16 cellular contexts compared by ENCODE assay signal in genomic region chr3:158108596-158108995, GRCh38. TPM values are rescaled to one million over a fixed set of nuclear protein-coding genes. Genes with fewer than 3 reads are reported as not detected.
A peak's percentile ranks its signal among the peaks of the same experiment; 100 is the strongest.
DNase-seq lines count a peak whose midpoint lies in the region; ATAC-seq, FAIRE-seq and TF ChIP-seq lines count a peak whose summit lies in the region.
"Had no signal": no experiment of that assay in that cellular context is flagged by ENCODE, and none has a peak within 500 bp of the region (broad histone marks: within the 10 kb centered on the region; RNA-seq: fewer than 3 reads in every experiment).

No MANE protein-coding gene starts in this region.

- TF ChIP-seq CTCF in HepG2 (CRISPR knock-in tag; IDR thresholded peaks at IDR 0.05) = no peak
- TF ChIP-seq CTCF in right lobe of liver (IDR thresholded peaks at IDR 0.05) = no peak
- TF ChIP-seq CTCF in K562 (IDR thresholded peaks at IDR 0.05 in 2 of 3, conservative IDR thresholded peaks at IDR 0.05 in 1 of 3; ENCODE audit: insufficient read depth in 2 of 3, low read depth in 1 of 3, low read length in 3 of 3) = no peak

- no peak overlapping the region for H3K27ac ChIP-seq in HepG2 (ENCODE audit: extremely low read length, insufficient read depth, low read length)
- no peak overlapping the region for H3K27ac ChIP-seq in right lobe of liver
- H3K27ac ChIP-seq in K562 (ENCODE audit: extremely low read depth, low read depth, low read length) = no peak overlapping the region
- H3K27ac ChIP-seq in SJCRH30 = no peak overlapping the region
- H3K27ac ChIP-seq in effector memory CD4-positive, alpha-beta T cell (ENCODE audit: insufficient read depth, low read length, poor library complexity, severe bottlenecking) = no peak overlapping the region
- H3K27ac ChIP-seq: upper lobe of right lung had no signal

- no peak for DNase-seq in HepG2 (ENCODE audit: low spot score)
- DNase-seq in right lobe of liver = no peak
- DNase-seq in NAMALWA (ENCODE audit: low spot score) = peak; percentile 27
- DNase-seq in K562 (ENCODE audit: extremely low read depth in 1 of 4, low spot score in 3 of 4) = no peak
- no peak for DNase-seq in NCI-H2171 (lab: John Stamatoyannopoulos, UW)
- DNase-seq in posterior cingulate gyrus = no peak
- no peak for DNase-seq in SJCRH30
- DNase-seq in effector memory CD4-positive, alpha-beta T cell = no peak
- DNase-seq: amniotic stem cell; heart right ventricle; NCI-H1930; NCI-H774; Right ventricle myocardium superior; stimulated activated CD4-positive, alpha-beta T cell treated with anti-CD3 and anti-CD28 coated beads, Interleukin-2, amount 100 ng/mL, for 24 hours; upper lobe of right lung had no signal

- no peak overlapping the region for H2AFZ ChIP-seq in HepG2 (ENCODE audit: low read length)
- H2AFZ ChIP-seq in K562 (ENCODE audit: low read depth, low read length) = peak overlapping the region; percentile 96; the same call in 1 of the 2 replicates

- TF ChIP-seq EP300 in HepG2 (IDR thresholded peaks at IDR 0.05; ENCODE audit: low read depth in 2 of 2, low read length in 2 of 2) (no peak), HepG2 (CRISPR knock-in tag; IDR thresholded peaks at IDR 0.05; ENCODE audit: borderline replicate concordance) (no peak), K562 (IDR thresholded peaks at IDR 0.05; ENCODE audit: low read length) (no peak)

- H3K4me2 ChIP-seq in HepG2 (ENCODE audit: low read depth, low read length) (no peak overlapping the region; the same call in 1 of the 2 replicates), K562 (ENCODE audit: insufficient read depth, low read length) (no peak overlapping the region)

- POLR2A ChIA-PET in HepG2 (lab: Yijun Ruan, JAX) (no interaction called here), K562 (lab: Yijun Ruan, JAX) (interaction anchor here (0.6 to 2.7 kb wide), 2 partner anchors 10 to 20 kb away, joined by 5 to 20 read pairs; no protein-coding TSS in a partner anchor)

- H3K27me3 ChIP-seq in HepG2 (ENCODE audit: control insufficient read depth in 1 of 2, insufficient read depth in 2 of 2, low read length in 2 of 2) (peaks cover 10 to 50% of the 10 kb centered on the region in 2 experiments), right lobe of liver (peaks cover 2 to 25% of the 10 kb centered on the region in 2 donors), K562 (ENCODE audit: control insufficient read depth in 2 of 2, insufficient read depth in 2 of 2, low read length in 2 of 2) (no peaks in the 10 kb centered on the region), SJCRH30 (no peaks in the 10 kb centered on the region)
- peaks cover 52% of the 10 kb centered on the region for H3K27me3 ChIP-seq in effector memory CD4-positive, alpha-beta T cell (replicated peaks; ENCODE audit: control insufficient read depth, insufficient read depth, low read length, poor library complexity, severe bottlenecking)

- no peak for ATAC-seq in HepG2
- ATAC-seq in right lobe of liver = no peak
- ATAC-seq in K562 = no peak
- ATAC-seq: heart right ventricle, upper lobe of right lung had no signal

- FAIRE-seq in HepG2 (lab: Jason Lieb, UNC) (no peak), K562 (lab: Jason Lieb, UNC) (peak; percentile 29)
- FAIRE-seq: G401.6 had no signal

- H3K9ac ChIP-seq in HepG2 (ENCODE audit: insufficient read depth, low read depth, low read length) (no peak overlapping the region), K562 (ENCODE audit: insufficient read depth in 1 of 2, low read depth in 2 of 2, low read length in 2 of 2) (no peak overlapping the region)

- H3K79me2 ChIP-seq in HepG2 (ENCODE audit: insufficient read depth, low read length) = peaks cover 24% of the 10 kb centered on the region
- peaks cover 45% of the 10 kb centered on the region for H3K79me2 ChIP-seq in K562 (ENCODE audit: control insufficient read depth, insufficient read depth, low read length)

- H4K20me1 ChIP-seq in HepG2 (ENCODE audit: insufficient read depth, low read length) (no peaks in the 10 kb centered on the region), K562 (replicated peaks; ENCODE audit: control insufficient read depth, insufficient read depth, low read length) (no peaks in the 10 kb centered on the region)

- TF ChIP-seq POLR2A in HepG2 (IDR thresholded peaks at IDR 0.05; ENCODE audit: insufficient read depth in 1 of 2, low read depth in 2 of 2, low read length in 2 of 2) = no peak
- no peak for TF ChIP-seq POLR2A in right lobe of liver (IDR thresholded peaks at IDR 0.05)
- no peak for TF ChIP-seq POLR2A in K562 (conservative IDR thresholded peaks at IDR 0.05)

- H3K4me1 ChIP-seq in HepG2 (ENCODE audit: insufficient read depth, low read length) (peaks cover 58% of the 10 kb centered on the region), right lobe of liver (peaks cover 0 to 23% (median 2%) of the 10 kb centered on the region in 4 donors), K562 (replicated peaks in 1 of 2; ENCODE audit: control insufficient read depth in 2 of 2, insufficient read depth in 2 of 2, low read length in 2 of 2) (peaks cover 10 to 18% of the 10 kb centered on the region in 2 experiments; a peak in 4 of 5 replicates), SJCRH30 (0 out of 2 replicates have a peak, but pooled peaks cover 2% of the 10 kb centered on the region)
- peaks cover 46% of the 10 kb centered on the region for H3K4me1 ChIP-seq in effector memory CD4-positive, alpha-beta T cell (ENCODE audit: control insufficient read depth, insufficient read depth, low read length, poor library complexity, severe bottlenecking)

- intact Hi-C loops in HepG2 (cut with micrococcal nuclease; ENCODE audit: unreplicated experiment) = loop anchor here (5.0 kb wide), 1 partner anchor 204 kb away; no protein-coding TSS in a partner anchor
- intact Hi-C loops in right lobe of liver (cut with DNase I) = no loop called here
- intact Hi-C loops in K562 (cut with micrococcal nuclease) = no loop called here
- intact Hi-C loops in posterior cingulate gyrus (cut with DNase I) = no loop called here

- CTCF ChIA-PET in HepG2 (lab: Yijun Ruan, JAX; ENCODE audit: low intra/inter-chr PET ratio, low total read pairs) (no interaction called here), K562 (lab: Yijun Ruan, JAX; ENCODE audit: low intra/inter-chr PET ratio) (no interaction called here)

- no TSS peak for BruUV-seq in HepG2 (replicated peaks; lab: Mats Ljungman, UMichigan)
- BruUV-seq in K562 (replicated peaks; lab: Mats Ljungman, UMichigan) = no TSS peak

- H3K9me3 ChIP-seq in HepG2 (ENCODE audit: low read length) (0 out of 2 replicates have a peak, but pooled peaks cover 3% of the 10 kb centered on the region), right lobe of liver (no peaks in the 10 kb centered on the region), K562 (replicated peaks; ENCODE audit: control insufficient read depth, insufficient read depth, low read depth, low read length) (peaks cover 2% of the 10 kb centered on the region; the same call in 1 of the 2 replicates), SJCRH30 (replicated peaks) (no peaks in the 10 kb centered on the region)
- H3K9me3 ChIP-seq in effector memory CD4-positive, alpha-beta T cell (ENCODE audit: control insufficient read depth, low read length) = no peaks in the 10 kb centered on the region
- H3K9me3 ChIP-seq: upper lobe of right lung had no signal

- no peak for TF ChIP-seq RAD21 in HepG2 (CRISPR knock-in tag; IDR thresholded peaks at IDR 0.05)
- no peak for TF ChIP-seq RAD21 in K562 (CRISPR knock-in tag; conservative IDR thresholded peaks at IDR 0.05 in 1 of 2, IDR thresholded peaks at IDR 0.05 in 1 of 2)

- H3K36me3 ChIP-seq in HepG2 (replicated peaks in 1 of 2; ENCODE audit: control insufficient read depth in 1 of 2, insufficient read depth in 2 of 2, low read length in 2 of 2) (no peaks in the 10 kb centered on the region), right lobe of liver (no peaks in the 10 kb centered on the region), K562 (ENCODE audit: control insufficient read depth, insufficient read depth, low read length) (0 out of 3 replicates have a peak, but pooled peaks cover 3% of the 10 kb centered on the region), SJCRH30 (no peaks in the 10 kb centered on the region)
- no peaks in the 10 kb centered on the region for H3K36me3 ChIP-seq in effector memory CD4-positive, alpha-beta T cell (ENCODE audit: control insufficient read depth, insufficient read depth, low read length)
- H3K36me3 ChIP-seq: heart right ventricle, upper lobe of right lung had no signal

- no peaks in the 10 kb centered on the region for H3K9me1 ChIP-seq in K562 (ENCODE audit: control insufficient read depth, insufficient read depth, low read length)

- 4% methylated on average over 2 of the region's 2 CpGs for WGBS in HepG2 (ENCODE audit: low lambda C conversion rate)
- WGBS in right lobe of liver (ENCODE audit: insufficient coverage, low coverage, low lambda C conversion rate, missing lambda C conversion rate) = 13% methylated on average over 2 of the region's 2 CpGs
- WGBS in K562 (ENCODE audit: insufficient coverage, low coverage, missing lambda C conversion rate) = 47% methylated on average over 2 of the region's 2 CpGs

- in situ Hi-C loops in HepG2 (cut with HindIII; ENCODE audit: extremely low pct_ligation_motif_present, low pct_unique_long_range_greater_than_20kb) (no loop called here), K562 (cut with MboI) (no loop called here)

- H3K4me3 ChIP-seq in HepG2 (replicated peaks in 1 of 3; ENCODE audit: insufficient read depth in 1 of 3, low read depth in 2 of 3, low read length in 3 of 3) (0 out of 6 replicates have a peak overlapping the region, but pooled peaks of 1 of the 3 experiments have one; percentile 90), right lobe of liver (no peak overlapping the region), K562 (no peak overlapping the region), SJCRH30 (no peak overlapping the region)
- no peak overlapping the region for H3K4me3 ChIP-seq in effector memory CD4-positive, alpha-beta T cell (ENCODE audit: insufficient read depth, low read depth, low read length, poor library complexity, severe bottlenecking)

RNA-seq across cellular contexts. Expression of gene RSRC1, which starts 1.3 kb away (rescaled TPM):
- 63.0 and 71.9 TPM in 2 replicates for total RNA-seq in HepG2 (2016; rRNA removed; fragmentation: Illumina TruSeq; extraction: Trizol)
- 79.4 and 93.3 TPM in 2 replicates for total RNA-seq in HepG2 (2016; cell fraction: cytosol; rRNA removed; fragmentation: Illumina TruSeq; extraction: Trizol; ENCODE audit: low read depth)
- 58.4 and 76.6 TPM in 2 replicates for total RNA-seq in HepG2 (2016; cell fraction: insoluble cytoplasmic fraction; rRNA removed; fragmentation: Illumina TruSeq; extraction: Trizol)
- 22.8 and 25.2 TPM in 2 replicates for total RNA-seq in HepG2 (2016; cell fraction: membrane; rRNA removed; fragmentation: Illumina TruSeq; extraction: Trizol)
- 75.2 and 78.5 TPM in 2 replicates for total RNA-seq in HepG2 (2016; cell fraction: nucleus; rRNA removed; fragmentation: Illumina TruSeq; extraction: Trizol)
- polyA plus RNA-seq in HepG2 (2011; rRNA removed) = 4.1 and 4.9 TPM in 2 replicates
- 2.4 and 3.1 TPM in 2 replicates for polyA plus RNA-seq in HepG2 (2011; cell fraction: cytosol; rRNA removed)
- 3.2 and 3.5 TPM in 2 replicates for polyA plus RNA-seq in HepG2 (2011; cell fraction: nucleus; rRNA removed)
- polyA plus RNA-seq in HepG2 (2012) = 11.4 and 15.5 TPM in 2 replicates
- polyA plus RNA-seq in HepG2 (2016; cell fraction: cytosol; fragmentation: Illumina TruSeq; extraction: Trizol; ENCODE audit: low read depth) = 3.7 and 4.7 TPM in 2 replicates
- 56.6 and 58.3 TPM in 2 replicates for polyA plus RNA-seq in HepG2 (2016; cell fraction: insoluble cytoplasmic fraction; fragmentation: Illumina TruSeq; extraction: Trizol; ENCODE audit: low read depth)
- polyA plus RNA-seq in HepG2 (2016; cell fraction: membrane; fragmentation: Illumina TruSeq; extraction: Trizol; ENCODE audit: low read depth) = 8.6 and 9.5 TPM in 2 replicates
- polyA plus RNA-seq in HepG2 (2016; cell fraction: nucleus; fragmentation: Illumina TruSeq; extraction: Trizol; ENCODE audit: insufficient read depth, low read depth) = 20.7 and 22.9 TPM in 2 replicates
- 3.2 and 13.5 TPM in 2 replicates for polyA minus RNA-seq in HepG2 (2011; rRNA and poly(A)+ RNA removed; ENCODE audit: low replicate concordance)
- 6.7 and 8.6 TPM in 2 replicates for polyA minus RNA-seq in HepG2 (2011; cell fraction: cytosol; rRNA and poly(A)+ RNA removed)
- polyA minus RNA-seq in HepG2 (2011; cell fraction: nucleus; rRNA and poly(A)+ RNA removed) = 64.5 and 72.1 TPM in 2 replicates
- 10 to 100 TPM; 10.8 to 22.1 (median 11.7) TPM for total RNA-seq in right lobe of liver
- 32.9 and 110 TPM in 2 replicates for total RNA-seq in K562 (2011; cell fraction: chromatin; rRNA removed; ENCODE audit: low replicate concordance)
- 19.3 and 33.6 TPM in 2 replicates for total RNA-seq in K562 (2011; cell fraction: nucleolus; rRNA removed)
- total RNA-seq in K562 (2011; cell fraction: nucleoplasm; rRNA removed) = 52.5 and 68.8 TPM in 2 replicates
- 73.5 and 85.5 TPM in 2 replicates for total RNA-seq in K562 (2014; rRNA removed)
- 113 and 120 TPM in 2 replicates for total RNA-seq in K562 (2014; rRNA removed; fragmentation: Illumina TruSeq; extraction: Trizol)
- total RNA-seq in K562 (2015; rRNA removed; fragmentation: Illumina TruSeq; extraction: Trizol) = 122 and 128 TPM in 2 replicates
- total RNA-seq in K562 (2021) = 50.1 and 51.7 TPM in 2 replicates
- 15.4 and 19.3 TPM in 2 replicates for polyA plus RNA-seq in K562 (2011; rRNA removed)
- polyA plus RNA-seq in K562 (2011; cell fraction: cytosol; rRNA removed) = 2.0 and 4.4 TPM in 2 replicates
- polyA plus RNA-seq in K562 (2011; cell fraction: nucleus; rRNA removed) = 11.6 and 13.0 TPM in 2 replicates
- polyA plus RNA-seq in K562 (2012) = 24.7 and 40.6 TPM in 2 replicates
- 75.5 and 78.5 TPM in 2 replicates for polyA plus RNA-seq in K562 (2014; fragmentation: Illumina TruSeq; extraction: Trizol)
- polyA plus RNA-seq in K562 (2014; fragmentation: Nextera tagmentation; extraction: Ambion mirVana) = 10 to 100 TPM; 53.6 to 96.8 TPM
- polyA plus RNA-seq in K562 (2014; rRNA removed) = 22.6 and 27.4 TPM in 2 replicates
- 97.8 and 117 TPM in 2 replicates for polyA minus RNA-seq in K562 (2011; rRNA and poly(A)+ RNA removed)
- 16.2 and 22.3 TPM in 2 replicates for polyA minus RNA-seq in K562 (2011; cell fraction: cytosol; rRNA and poly(A)+ RNA removed)
- polyA minus RNA-seq in K562 (2011; cell fraction: nucleus; rRNA and poly(A)+ RNA removed) = 63.8 and 110 TPM in 2 replicates
- 49.6 and 57.2 TPM in 2 replicates for total RNA-seq in SJCRH30 (2014; rRNA removed; shearing (Covaris generic))

RNA-seq across cellular contexts. Expression of gene SHOX2, which starts 2.4 kb away (rescaled TPM):
- 0.11 and 0.13 TPM in 2 replicates for total RNA-seq in HepG2 (2016; rRNA removed; fragmentation: Illumina TruSeq; extraction: Trizol)
- total RNA-seq in HepG2 (2016; cell fraction: cytosol; rRNA removed; fragmentation: Illumina TruSeq; extraction: Trizol; ENCODE audit: low read depth) = 0.09 and 0.10 TPM in 2 replicates
- total RNA-seq in HepG2 (2016; cell fraction: insoluble cytoplasmic fraction; rRNA removed; fragmentation: Illumina TruSeq; extraction: Trizol) = 0.09 TPM in 1 of 2 replicates, not detected in the other
- total RNA-seq in HepG2 (2016; cell fraction: membrane; rRNA removed; fragmentation: Illumina TruSeq; extraction: Trizol) = 0.21 and 0.28 TPM in 2 replicates
- 0.25 and 0.28 TPM in 2 replicates for total RNA-seq in HepG2 (2016; cell fraction: nucleus; rRNA removed; fragmentation: Illumina TruSeq; extraction: Trizol)
- not detected in 2 replicates for polyA plus RNA-seq in HepG2 (2011; rRNA removed)
- 0.01 TPM in 1 of 2 replicates, not detected in the other for polyA plus RNA-seq in HepG2 (2011; cell fraction: cytosol; rRNA removed)
- polyA plus RNA-seq in HepG2 (2011; cell fraction: nucleus; rRNA removed) = 0.03 TPM in 1 of 2 replicates, not detected in the other
- polyA plus RNA-seq in HepG2 (2012) = 0.05 and 0.09 TPM in 2 replicates
- 0.07 and 0.19 TPM in 2 replicates for polyA plus RNA-seq in HepG2 (2016; cell fraction: cytosol; fragmentation: Illumina TruSeq; extraction: Trizol; ENCODE audit: low read depth)
- polyA plus RNA-seq in HepG2 (2016; cell fraction: insoluble cytoplasmic fraction; fragmentation: Illumina TruSeq; extraction: Trizol; ENCODE audit: low read depth) = 0.10 TPM in 1 of 2 replicates, not detected in the other
- 0.15 and 0.17 TPM in 2 replicates for polyA plus RNA-seq in HepG2 (2016; cell fraction: membrane; fragmentation: Illumina TruSeq; extraction: Trizol; ENCODE audit: low read depth)
- 0.15 and 0.21 TPM in 2 replicates for polyA plus RNA-seq in HepG2 (2016; cell fraction: nucleus; fragmentation: Illumina TruSeq; extraction: Trizol; ENCODE audit: insufficient read depth, low read depth)
- polyA minus RNA-seq in HepG2 (2011; rRNA and poly(A)+ RNA removed; ENCODE audit: low replicate concordance) = not detected in 2 replicates
- 0.10 TPM in 1 of 2 replicates, not detected in the other for polyA minus RNA-seq in HepG2 (2011; cell fraction: cytosol; rRNA and poly(A)+ RNA removed)
- polyA minus RNA-seq in HepG2 (2011; cell fraction: nucleus; rRNA and poly(A)+ RNA removed) = 0.13 and 0.37 TPM in 2 replicates
- total RNA-seq in right lobe of liver = under 1 TPM in 1 of 6 experiments, not detected in 5; 0.12 TPM
- 6.0 and 8.3 TPM in 2 replicates for total RNA-seq in K562 (2011; cell fraction: chromatin; rRNA removed; ENCODE audit: low replicate concordance)
- total RNA-seq in K562 (2011; cell fraction: nucleolus; rRNA removed) = 3.9 and 6.5 TPM in 2 replicates
- total RNA-seq in K562 (2011; cell fraction: nucleoplasm; rRNA removed) = 5.5 and 7.1 TPM in 2 replicates
- 5.0 and 5.2 TPM in 2 replicates for total RNA-seq in K562 (2014; rRNA removed)
- 3.6 and 3.7 TPM in 2 replicates for total RNA-seq in K562 (2014; rRNA removed; fragmentation: Illumina TruSeq; extraction: Trizol)
- total RNA-seq in K562 (2015; rRNA removed; fragmentation: Illumina TruSeq; extraction: Trizol) = 3.4 and 3.8 TPM in 2 replicates
- 6.1 and 8.2 TPM in 2 replicates for total RNA-seq in K562 (2021)
- 6.8 and 8.4 TPM in 2 replicates for polyA plus RNA-seq in K562 (2011; rRNA removed)
- polyA plus RNA-seq in K562 (2011; cell fraction: cytosol; rRNA removed) = 6.7 and 10.6 TPM in 2 replicates
- 24.0 and 36.2 TPM in 2 replicates for polyA plus RNA-seq in K562 (2011; cell fraction: nucleus; rRNA removed)
- 5.7 and 6.0 TPM in 2 replicates for polyA plus RNA-seq in K562 (2012)
- 4.0 and 5.4 TPM in 2 replicates for polyA plus RNA-seq in K562 (2014; fragmentation: Illumina TruSeq; extraction: Trizol)
- under 1 TPM; 0.53 to 0.63 TPM for polyA plus RNA-seq in K562 (2014; fragmentation: Nextera tagmentation; extraction: Ambion mirVana)
- polyA plus RNA-seq in K562 (2014; rRNA removed) = 6.8 and 9.4 TPM in 2 replicates
- polyA minus RNA-seq in K562 (2011; rRNA and poly(A)+ RNA removed) = 2.6 and 3.0 TPM in 2 replicates
- 3.1 and 3.7 TPM in 2 replicates for polyA minus RNA-seq in K562 (2011; cell fraction: cytosol; rRNA and poly(A)+ RNA removed)
- polyA minus RNA-seq in K562 (2011; cell fraction: nucleus; rRNA and poly(A)+ RNA removed) = 6.8 and 7.0 TPM in 2 replicates
- 4.5 and 5.4 TPM in 2 replicates for total RNA-seq in SJCRH30 (2014; rRNA removed; shearing (Covaris generic))

Comparison
In these comparisons a context has a peak if more than half of its experiments do, and no peak if none do; other contexts are left out.
1. Of the 241 proteins assayed by ChIP-seq in both HepG2 and K562: peak only in HepG2: none; only in K562: CEBPG, KDM1A, MEIS2, NFIC and SOX6; in both: CEBPB; in neither: 233; mixed calls (peak in some experiments, not most) for 2.